In the genomic region with DNA sequence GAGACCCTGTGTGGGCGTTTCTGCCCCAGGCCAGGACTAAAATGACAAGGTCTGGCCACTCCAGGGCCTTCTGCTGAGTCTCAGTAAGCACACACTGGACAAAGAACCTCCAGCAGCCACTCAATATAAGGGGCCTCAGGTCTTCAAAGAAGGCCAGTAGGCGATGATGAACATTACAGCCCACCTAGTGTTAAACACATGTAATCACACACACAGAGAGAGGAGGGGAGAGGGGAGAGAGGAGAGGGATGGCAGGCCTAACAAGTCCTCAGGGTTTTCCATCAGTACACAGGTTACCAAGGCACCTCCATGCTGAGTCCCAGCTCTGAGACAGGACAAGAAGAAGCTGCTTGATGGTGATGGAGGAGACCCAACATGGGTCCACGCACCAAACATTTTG, we compare ENCODE assay signal across 30 cellular contexts.
"Had no signal": no experiment of that assay in that cellular context is flagged by ENCODE, and none has a peak within 500 bp of the region (broad histone marks: within the 10 kb centered on the region; RNA-seq: fewer than 3 reads in every experiment).

No MANE protein-coding gene starts in this region.

- H3K27ac Mint-ChIP-seq: activated CD4-positive, alpha-beta memory T cell treated with anti-CD3 and anti-CD28 coated beads for 36 hours; activated CD4-positive, alpha-beta T cell treated with anti-CD3 and anti-CD28 coated beads for 36 hours; activated CD4-positive, alpha-beta T cell treated with anti-CD3 and anti-CD28 coated beads, Interleukin-2, amount 10 ng/mL, durations not matched to agents 24 days and 14 days; activated CD8-positive, alpha-beta memory T cell treated with anti-CD3 and anti-CD28 coated beads, Interleukin-2, amount 10 ng/mL, durations not matched to agents 7 days and 5 days; activated CD8-positive, alpha-beta T cell treated with anti-CD3 and anti-CD28 coated beads, Interleukin-2, amount 10 ng/mL, durations not matched to agents 7 days and 5 days; activated naive CD4-positive, alpha-beta T cell treated with anti-CD3 and anti-CD28 coated beads, Interleukin-2, amount 10 ng/mL, durations not matched to agents 7 days and 5 days; activated naive CD4-positive, alpha-beta T cell treated with anti-CD3 and anti-CD28 coated beads, Interleukin-2, amount 50 U/mL, for 72 hours; activated naive CD8-positive, alpha-beta T cell treated with anti-CD3 and anti-CD28 coated beads, Interleukin-2, amount 10 ng/mL, durations not matched to agents 7 days and 5 days; activated T-cell treated with anti-CD3 and anti-CD28 coated beads, Interleukin-2, amount 50 U/mL, for 24 hours; activated T-cell treated with anti-CD3 and anti-CD28 coated beads, Interleukin-2, amount 50 U/mL, for 72 hours; brain; dendritic cell treated with granulocyte-macrophage colony-stimulating factor and Interleukin-4, amounts not matched to agents 40 ng/mL and 50 ng/mL, for 4 days; effector memory CD8-positive, alpha-beta T cell had no signal

- H3K4me1 Mint-ChIP-seq: activated CD4-positive, alpha-beta T cell treated with anti-CD3 and anti-CD28 coated beads for 36 hours; activated CD4-positive, alpha-beta T cell treated with anti-CD3 and anti-CD28 coated beads, Interleukin-2, amount 10 ng/mL, durations not matched to agents 24 days and 14 days; activated CD8-positive, alpha-beta memory T cell treated with anti-CD3 and anti-CD28 coated beads, Interleukin-2, amount 10 ng/mL, durations not matched to agents 7 days and 5 days; activated naive CD4-positive, alpha-beta T cell treated with anti-CD3 and anti-CD28 coated beads, Interleukin-2, amount 10 ng/mL, durations not matched to agents 7 days and 5 days; activated naive CD8-positive, alpha-beta T cell treated with anti-CD3 and anti-CD28 coated beads, Interleukin-2, amount 10 ng/mL, durations not matched to agents 7 days and 5 days; brain; central memory CD8-positive, alpha-beta T cell had no signal

- DNase-seq: activated CD4-positive, alpha-beta memory T cell treated with anti-CD3 and anti-CD28 coated beads for 36 hours; activated CD4-positive, alpha-beta T cell treated with anti-CD3 and anti-CD28 coated beads for 36 hours; activated CD4-positive, alpha-beta T cell treated with anti-CD3 and anti-CD28 coated beads, Interleukin-2, amount 10 ng/mL, durations not matched to agents 24 days and 14 days; activated CD4-positive, CD25-positive, alpha-beta regulatory T cell; activated CD4-positive, CD25-positive, alpha-beta regulatory T cell treated with anti-CD3 and anti-CD28 coated beads, Interleukin-2, amount 50 U/mL, for 72 hours; activated CD8-positive, alpha-beta memory T cell treated with anti-CD3 and anti-CD28 coated beads, Interleukin-2, amount 10 ng/mL, durations not matched to agents 7 days and 5 days; activated CD8-positive, alpha-beta memory T cell treated with anti-CD3 and anti-CD28 coated beads, Interleukin-2, amount 50 U/mL, for 4 hours; activated CD8-positive, alpha-beta T cell treated with anti-CD3 and anti-CD28 coated beads, Interleukin-2, amount 10 ng/mL, durations not matched to agents 7 days and 5 days; activated gamma-delta T cell; activated naive CD4-positive, alpha-beta T cell; activated naive CD4-positive, alpha-beta T cell treated with anti-CD3 and anti-CD28 coated beads, Interleukin-2, amount 10 ng/mL, durations not matched to agents 7 days and 5 days; activated naive CD8-positive, alpha-beta T cell treated with anti-CD3 and anti-CD28 coated beads, Interleukin-2, amount 10 ng/mL, durations not matched to agents 7 days and 5 days; activated T-cell treated with anti-CD3 and anti-CD28 coated beads, Interleukin-2, amount 50 U/mL, for 24 hours; activated T-cell treated with anti-CD3 and anti-CD28 coated beads, Interleukin-2, amount 50 U/mL, for 72 hours; dorsolateral prefrontal cortex; effector memory CD8-positive, alpha-beta T cell; esophagus squamous epithelium; head of caudate nucleus; T-helper 2 cell had no signal

- ATAC-seq: activated CD4-positive, alpha-beta T cell treated with anti-CD3 and anti-CD28 coated beads for 36 hours; activated CD8-positive, alpha-beta memory T cell treated with anti-CD3 and anti-CD28 coated beads, Interleukin-2, amount 10 ng/mL, durations not matched to agents 7 days and 5 days; activated CD8-positive, alpha-beta T cell treated with anti-CD3 and anti-CD28 coated beads, Interleukin-2, amount 10 ng/mL, durations not matched to agents 7 days and 5 days; activated naive CD4-positive, alpha-beta T cell treated with anti-CD3 and anti-CD28 coated beads, Interleukin-2, amount 50 U/mL, for 72 hours; activated T-cell treated with anti-CD3 and anti-CD28 coated beads, Interleukin-2, amount 50 U/mL, for 72 hours; effector memory CD8-positive, alpha-beta T cell had no signal

- H3K9me3 ChIP-seq: ascending aorta, breast epithelium, esophagus squamous epithelium had no signal

- H3K36me3 Mint-ChIP-seq: activated CD4-positive, alpha-beta memory T cell treated with anti-CD3 and anti-CD28 coated beads for 36 hours; activated CD8-positive, alpha-beta memory T cell treated with anti-CD3 and anti-CD28 coated beads, Interleukin-2, amount 10 ng/mL, durations not matched to agents 7 days and 5 days; activated naive CD4-positive, alpha-beta T cell treated with anti-CD3 and anti-CD28 coated beads, Interleukin-2, amount 10 ng/mL, durations not matched to agents 7 days and 5 days; activated naive CD4-positive, alpha-beta T cell treated with anti-CD3 and anti-CD28 coated beads, Interleukin-2, amount 50 U/mL, for 72 hours; activated naive CD8-positive, alpha-beta T cell treated with anti-CD3 and anti-CD28 coated beads, Interleukin-2, amount 10 ng/mL, durations not matched to agents 7 days and 5 days; brain had no signal

- H3K36me3 ChIP-seq: ascending aorta, breast epithelium, esophagus squamous epithelium had no signal

- H3K27ac ChIP-seq: ascending aorta, breast epithelium, coronary artery, epithelial cell of prostate, esophagus squamous epithelium had no signal

- H3K9me3 Mint-ChIP-seq: activated CD4-positive, alpha-beta T cell treated with anti-CD3 and anti-CD28 coated beads, Interleukin-2, amount 10 ng/mL, durations not matched to agents 24 days and 14 days; activated naive CD4-positive, alpha-beta T cell treated with anti-CD3 and anti-CD28 coated beads, Interleukin-2, amount 10 ng/mL, durations not matched to agents 7 days and 5 days; activated naive CD8-positive, alpha-beta T cell treated with anti-CD3 and anti-CD28 coated beads, Interleukin-2, amount 10 ng/mL, durations not matched to agents 7 days and 5 days; activated T-cell treated with anti-CD3 and anti-CD28 coated beads, Interleukin-2, amount 50 U/mL, for 24 hours; dendritic cell treated with granulocyte-macrophage colony-stimulating factor and Interleukin-4, amounts not matched to agents 40 ng/mL and 50 ng/mL, for 4 days had no signal

- H3K27me3 Mint-ChIP-seq: activated CD4-positive, alpha-beta memory T cell treated with anti-CD3 and anti-CD28 coated beads for 36 hours; activated CD4-positive, alpha-beta T cell treated with anti-CD3 and anti-CD28 coated beads, Interleukin-2, amount 10 ng/mL, durations not matched to agents 24 days and 14 days; activated CD8-positive, alpha-beta memory T cell treated with anti-CD3 and anti-CD28 coated beads, Interleukin-2, amount 10 ng/mL, durations not matched to agents 7 days and 5 days; activated naive CD4-positive, alpha-beta T cell treated with anti-CD3 and anti-CD28 coated beads, Interleukin-2, amount 10 ng/mL, durations not matched to agents 7 days and 5 days; activated naive CD8-positive, alpha-beta T cell treated with anti-CD3 and anti-CD28 coated beads, Interleukin-2, amount 10 ng/mL, durations not matched to agents 7 days and 5 days; activated T-cell treated with anti-CD3 and anti-CD28 coated beads, Interleukin-2, amount 50 U/mL, for 24 hours; central memory CD8-positive, alpha-beta T cell; dendritic cell treated with granulocyte-macrophage colony-stimulating factor and Interleukin-4, amounts not matched to agents 40 ng/mL and 50 ng/mL, for 4 days; effector memory CD8-positive, alpha-beta T cell had no signal

- H3K27me3 ChIP-seq: ascending aorta, breast epithelium, dorsolateral prefrontal cortex, esophagus squamous epithelium had no signal

- H3K4me3 Mint-ChIP-seq: activated CD4-positive, alpha-beta memory T cell treated with anti-CD3 and anti-CD28 coated beads for 36 hours; activated CD4-positive, alpha-beta T cell treated with anti-CD3 and anti-CD28 coated beads for 36 hours; activated CD4-positive, alpha-beta T cell treated with anti-CD3 and anti-CD28 coated beads, Interleukin-2, amount 10 ng/mL, durations not matched to agents 24 days and 14 days; activated CD8-positive, alpha-beta memory T cell treated with anti-CD3 and anti-CD28 coated beads, Interleukin-2, amount 10 ng/mL, durations not matched to agents 7 days and 5 days; activated CD8-positive, alpha-beta T cell treated with anti-CD3 and anti-CD28 coated beads, Interleukin-2, amount 10 ng/mL, durations not matched to agents 7 days and 5 days; activated naive CD4-positive, alpha-beta T cell treated with anti-CD3 and anti-CD28 coated beads, Interleukin-2, amount 10 ng/mL, durations not matched to agents 7 days and 5 days; activated naive CD8-positive, alpha-beta T cell treated with anti-CD3 and anti-CD28 coated beads, Interleukin-2, amount 10 ng/mL, durations not matched to agents 7 days and 5 days; activated T-cell treated with anti-CD3 and anti-CD28 coated beads, Interleukin-2, amount 50 U/mL, for 24 hours; activated T-cell treated with anti-CD3 and anti-CD28 coated beads, Interleukin-2, amount 50 U/mL, for 72 hours; brain; central memory CD8-positive, alpha-beta T cell; dendritic cell treated with granulocyte-macrophage colony-stimulating factor and Interleukin-4, amounts not matched to agents 40 ng/mL and 50 ng/mL, for 4 days; effector memory CD8-positive, alpha-beta T cell had no signal

- FAIRE-seq: endometrium, endothelial cell of umbilical vein, frontal cortex had no signal

- H3K4me1 ChIP-seq: ascending aorta, breast epithelium, esophagus squamous epithelium had no signal

- H3K4me3 ChIP-seq: ascending aorta, breast epithelium, coronary artery, dorsolateral prefrontal cortex, esophagus squamous epithelium had no signal
